7 cellular contexts compared by ENCODE assay signal in the genomic region with DNA sequence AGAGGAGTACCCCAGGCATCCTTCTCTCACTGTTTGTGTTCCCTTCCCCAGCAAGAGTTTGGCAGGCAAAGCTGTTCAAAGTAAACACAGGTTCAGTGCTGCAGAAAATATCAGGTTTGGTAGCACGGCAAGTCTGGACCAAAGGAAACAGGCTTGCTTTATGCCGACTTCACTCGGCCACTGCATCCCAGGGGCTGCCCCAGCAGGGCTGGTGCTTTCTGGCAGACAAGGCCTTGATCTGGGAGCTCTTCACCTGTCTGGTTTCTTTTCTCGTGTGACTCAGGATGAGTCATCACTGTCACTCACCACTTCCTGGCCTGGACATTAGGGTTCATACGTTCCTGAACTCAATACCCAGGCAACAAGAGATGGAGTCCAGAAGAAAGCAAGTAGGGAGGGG. TPM values are rescaled to one million over a fixed set of nuclear protein-coding genes. Genes with fewer than 3 reads are reported as not detected.
DNase-seq lines count a peak whose midpoint lies in the region; ATAC-seq, FAIRE-seq and TF ChIP-seq lines count a peak whose summit lies in the region.

No MANE protein-coding gene starts in this region.

- DNase-seq in GM12878 (ENCODE audit: low read depth, low spot score) (peak; percentile 61), mesenteric fat pad (ENCODE audit: low spot score) (no peak), activated T-cell treated with anti-CD3 and anti-CD28 coated beads for 4 hours (no peak)

- no peaks in the 10 kb centered on the region for H3K27me3 ChIP-seq in GM12878 (replicated peaks in 1 of 2; ENCODE audit: control insufficient read depth in 2 of 2, insufficient read depth in 2 of 2, low read length in 1 of 2)
- no peaks in the 10 kb centered on the region for H3K27me3 ChIP-seq in rectal smooth muscle tissue (ENCODE audit: control insufficient read depth, insufficient read depth, low read length)

- no peak overlapping the region for H2AFZ ChIP-seq in GM12878 (ENCODE audit: control insufficient read depth, low read depth, low read length)

- TF ChIP-seq RAD21 in GM12878 (IDR thresholded peaks at IDR 0.05; ENCODE audit: insufficient read depth, low read depth, low read length), result no peak

- H3K36me3 ChIP-seq in GM12878 (ENCODE audit: control insufficient read depth in 2 of 2, insufficient read depth in 2 of 2, low read length in 1 of 2) (no peaks in the 10 kb centered on the region), rectal smooth muscle tissue (ENCODE audit: control insufficient read depth, insufficient read depth, low read length) (no peaks in the 10 kb centered on the region)

- POLR2A ChIA-PET in GM12878 (lab: Charles Lee), result no interaction called here

- H3K27ac ChIP-seq in GM12878 (ENCODE audit: control insufficient read depth, insufficient read depth) (no peak overlapping the region), rectal smooth muscle tissue (ENCODE audit: low read depth, low read length) (peak overlapping the region; percentile 78)

- H3K79me2 ChIP-seq in GM12878 (ENCODE audit: control insufficient read depth, insufficient read depth, low read length), result no peaks in the 10 kb centered on the region

- BruUV-seq in GM12878 (replicated peaks; lab: Mats Ljungman, UMichigan), result no TSS peak

- FAIRE-seq in GM12878 (lab: Jason Lieb, UNC), result peak; percentile 56

- H3K4me1 ChIP-seq in GM12878 (ENCODE audit: control insufficient read depth, insufficient read depth, low read length) (no peaks in the 10 kb centered on the region; the same call in 1 of the 2 replicates), rectal smooth muscle tissue (ENCODE audit: control insufficient read depth, insufficient read depth, low read length) (peaks cover 6% of the 10 kb centered on the region)

- H4K20me1 ChIP-seq in GM12878 (ENCODE audit: control insufficient read depth, insufficient read depth), result no peaks in the 10 kb centered on the region

- ATAC-seq in GM18511 (IDR thresholded peaks at IDR 0.05; ENCODE audit: unreplicated experiment) (peak; percentile 100), GM21528 (IDR thresholded peaks at IDR 0.05; ENCODE audit: low FRiP score, unreplicated experiment) (peak; percentile 98), HG03571 (IDR thresholded peaks at IDR 0.05; ENCODE audit: unreplicated experiment) (peak; percentile 100), GM12878 (peak; percentile 99)

- CTCF ChIA-PET in GM12878 (lab: Yijun Ruan, JAX), result no interaction called here

- H3K9me3 ChIP-seq in GM12878 (replicated peaks; ENCODE audit: control insufficient read depth, insufficient read depth, low read length), result no peaks in the 10 kb centered on the region

- TF ChIP-seq EP300 in GM12878 (IDR thresholded peaks at IDR 0.05; ENCODE audit: borderline replicate concordance in 1 of 2, control insufficient read depth in 1 of 2, low read depth in 2 of 2, low read length in 2 of 2), result peak in 1 of 2 experiments; percentile 57; a peak in 1 of 4 replicates

- 1% methylated on average over 5 of the region's 5 CpGs for WGBS in GM12878 (ENCODE audit: insufficient coverage, insufficient replicate concordance, low lambda C conversion rate, missing lambda C conversion rate)

- H3K4me2 ChIP-seq in GM12878 (ENCODE audit: control insufficient read depth, insufficient read depth), result peak overlapping the region; percentile 27; the same call in 1 of the 2 replicates

- no peak overlapping the region for H3K9ac ChIP-seq in GM12878 (ENCODE audit: control insufficient read depth, insufficient read depth, low read length)
- H3K9ac ChIP-seq in rectal smooth muscle tissue (ENCODE audit: low read length), result no peak overlapping the region

- TF ChIP-seq POLR2A in GM12878 (IDR thresholded peaks at IDR 0.05; ENCODE audit: low read depth, low read length), result no peak

- H3K4me3 ChIP-seq in GM12878, result no peak overlapping the region
- no peak overlapping the region for H3K4me3 ChIP-seq in rectal smooth muscle tissue (ENCODE audit: low read length)

- intact Hi-C loops in GM12878 (cut with micrococcal nuclease; ENCODE audit: unreplicated experiment), result loop anchor here (2.0 kb wide), 1 partner anchor 21 kb away; no protein-coding TSS in a partner anchor

- RAD21 ChIA-PET in GM12878 (lab: Charles Lee; ENCODE audit: unreplicated experiment), result interaction anchor here (1.0 kb wide), 1 partner anchor 100 kb away, joined by 3 read pairs; no protein-coding TSS in a partner anchor

- TF ChIP-seq CTCF in GM12878 (IDR thresholded peaks at IDR 0.05 in 2 of 3, conservative IDR thresholded peaks at IDR 0.05 in 1 of 3; ENCODE audit: control insufficient read depth in 2 of 3, extremely low read depth in 1 of 3, insufficient read depth in 1 of 3, low read depth in 3 of 3, low read length in 3 of 3), result no peak

- SMC1A ChIA-PET in GM12878 (lab: Charles Lee; ENCODE audit: uncharacterized antibody, unreplicated experiment), result interaction anchor here (1.4 kb wide), 1 partner anchor 76 kb away, joined by 3 read pairs; no protein-coding TSS in a partner anchor

- in situ Hi-C loops in GM12878 (cut with MboI), result no loop called here

TF ChIP-seq in GM12878, 131 proteins besides CTCF, POLR2A, EP300 and RAD21 (continues in another document):
- TF ChIP-seq DPF2 (IDR thresholded peaks at IDR 0.05) (peak; percentile 86), BHLHE40 (IDR thresholded peaks at IDR 0.05; ENCODE audit: borderline replicate concordance in 1 of 2, low read depth in 2 of 2, low read length in 1 of 2) (peak; percentile 52 to 72; a peak in 3 of 4 replicates), NR2F1 (conservative IDR thresholded peaks at IDR 0.05) (peak; percentile 37; the same call in 1 of the 2 replicates), SRF (IDR thresholded peaks at IDR 0.05; ENCODE audit: low read depth in 2 of 2, low read length in 2 of 2) (0 out of 4 replicates have a peak, but pooled peaks of 1 of the 2 experiments have one; percentile 26), ZBED1 (IDR thresholded peaks at IDR 0.05; ENCODE audit: borderline replicate concordance) (no peak), JUND (IDR thresholded peaks at IDR 0.05; ENCODE audit: low read depth, low read length) (peak; percentile 80), FOXM1 (IDR thresholded peaks at IDR 0.05; ENCODE audit: low read depth, low read length) (no peak), JUNB (IDR thresholded peaks at IDR 0.05) (peak; percentile 82), IKZF1 (conservative IDR thresholded peaks at IDR 0.05) (peak; percentile 65; the same call in 1 of the 2 replicates), KAT2A (conservative IDR thresholded peaks at IDR 0.05; ENCODE audit: control insufficient read depth, low read depth, low read length) (no peak), IKZF2 (IDR thresholded peaks at IDR 0.05) (peak; percentile 57 to 73; a peak in 3 of 4 replicates), ZNF24 (IDR thresholded peaks at IDR 0.05) (no peak), HDAC2 (IDR thresholded peaks at IDR 0.05) (no peak), PAX5 (IDR thresholded peaks at IDR 0.05; ENCODE audit: borderline replicate concordance, low read depth, low read length) (peak; percentile 28; the same call in 1 of the 2 replicates)
- TF ChIP-seq, protein P1, sequence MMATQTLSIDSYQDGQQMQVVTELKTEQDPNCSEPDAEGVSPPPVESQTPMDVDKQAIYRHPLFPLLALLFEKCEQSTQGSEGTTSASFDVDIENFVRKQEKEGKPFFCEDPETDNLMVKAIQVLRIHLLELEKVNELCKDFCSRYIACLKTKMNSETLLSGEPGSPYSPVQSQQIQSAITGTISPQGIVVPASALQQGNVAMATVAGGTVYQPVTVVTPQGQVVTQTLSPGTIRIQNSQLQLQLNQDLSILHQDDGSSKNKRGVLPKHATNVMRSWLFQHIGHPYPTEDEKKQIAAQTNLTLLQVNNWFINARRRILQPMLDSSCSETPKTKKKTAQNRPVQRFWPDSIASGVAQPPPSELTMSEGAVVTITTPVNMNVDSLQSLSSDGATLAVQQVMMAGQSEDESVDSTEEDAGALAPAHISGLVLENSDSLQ (IDR thresholded peaks at IDR 0.05), result peak; percentile 88
- TF ChIP-seq, protein P2, sequence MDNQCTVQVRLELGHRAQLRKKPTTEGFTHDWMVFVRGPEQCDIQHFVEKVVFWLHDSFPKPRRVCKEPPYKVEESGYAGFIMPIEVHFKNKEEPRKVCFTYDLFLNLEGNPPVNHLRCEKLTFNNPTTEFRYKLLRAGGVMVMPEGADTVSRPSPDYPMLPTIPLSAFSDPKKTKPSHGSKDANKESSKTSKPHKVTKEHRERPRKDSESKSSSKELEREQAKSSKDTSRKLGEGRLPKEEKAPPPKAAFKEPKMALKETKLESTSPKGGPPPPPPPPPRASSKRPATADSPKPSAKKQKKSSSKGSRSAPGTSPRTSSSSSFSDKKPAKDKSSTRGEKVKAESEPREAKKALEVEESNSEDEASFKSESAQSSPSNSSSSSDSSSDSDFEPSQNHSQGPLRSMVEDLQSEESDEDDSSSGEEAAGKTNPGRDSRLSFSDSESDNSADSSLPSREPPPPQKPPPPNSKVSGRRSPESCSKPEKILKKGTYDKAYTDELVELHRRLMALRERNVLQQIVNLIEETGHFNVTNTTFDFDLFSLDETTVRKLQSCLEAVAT (IDR thresholded peaks at IDR 0.05), result 0 out of 2 replicates have a peak, but pooled peaks have one; percentile 18

RNA-seq across cellular contexts. Expression of gene NAV2, which starts 52.6 kb away (rescaled TPM):
- 13.9 and 16.8 TPM in 2 replicates for total RNA-seq in GM12878 (2013; cell fraction: nucleolus; rRNA removed)
- total RNA-seq in GM12878 (2014; rRNA removed) (0.49 and 0.79 TPM in 2 replicates), GM12878 (2014; rRNA removed; fragmentation: Illumina TruSeq; extraction: Trizol) (0.63 and 0.83 TPM in 2 replicates), GM12878 (2021) (6.1 and 6.5 TPM in 2 replicates), mesenteric fat pad (13.7 TPM)
- 0.68 TPM for polyA plus RNA-seq in GM12878 (2011; ENCODE audit: low read depth)
- polyA plus RNA-seq in GM12878 (2011; rRNA removed) (1.2 and 2.3 TPM in 2 replicates), GM12878 (2014; fragmentation: Illumina TruSeq; extraction: Trizol) (1.5 and 1.7 TPM in 2 replicates), GM12878 (2014; fragmentation: Nextera tagmentation; extraction: Ambion mirVana) (under 1 TPM; 0.35 to 0.64 TPM), GM12878 (2014; rRNA removed) (1.3 and 1.5 TPM in 2 replicates), GM12878 (2016; fragmentation: Nextera tagmentation; extraction: Ambion mirVana) (1 to 10 TPM in 1 of 2 experiments, under 1 TPM in 1; 0.87 to 1.3 TPM)
- 1.8 and 2.4 TPM in 2 replicates for polyA plus RNA-seq in GM12878 (2011; cell fraction: cytosol; rRNA removed)
- polyA plus RNA-seq in GM12878 (2011; cell fraction: nucleus; rRNA removed), result 9.2 and 11.1 TPM in 2 replicates
- 0.70 and 1.6 TPM in 2 replicates for polyA plus RNA-seq in GM12878 (2012)
- polyA minus RNA-seq in GM12878 (2011; rRNA and poly(A)+ RNA removed), result 7.3 and 8.1 TPM in 2 replicates
- 4.5 and 7.2 TPM in 2 replicates for polyA minus RNA-seq in GM12878 (2011; cell fraction: cytosol; rRNA and poly(A)+ RNA removed)
- 11.5 and 25.4 TPM in 2 replicates for polyA minus RNA-seq in GM12878 (2011; cell fraction: nucleus; rRNA and poly(A)+ RNA removed)
